In the genomic region with DNA sequence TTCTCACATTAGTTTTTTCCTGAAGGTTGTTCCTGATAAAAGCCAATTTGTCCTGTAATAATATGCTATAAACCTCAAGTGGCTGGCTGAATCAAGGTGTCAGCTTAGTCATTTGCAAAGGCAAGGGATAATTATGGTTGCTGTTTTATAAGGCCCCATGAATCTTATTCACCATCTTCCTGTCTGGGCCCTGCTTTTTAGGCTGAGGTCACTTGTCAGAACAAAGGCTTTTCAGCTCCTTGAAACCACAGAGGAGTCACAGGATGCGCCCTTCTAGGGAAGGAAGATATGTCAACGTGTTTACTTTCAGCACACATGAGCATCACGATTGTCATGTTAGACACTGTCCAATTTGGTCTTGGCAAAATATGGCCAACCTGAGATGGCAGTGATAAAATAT, we compare ENCODE assay signal across 21 cellular contexts.
DNase-seq lines count a peak whose midpoint lies in the region; ATAC-seq lines count a peak whose summit lies in the region.
"Had no signal": no experiment of that assay in that cellular context is flagged by ENCODE, and none has a peak within 500 bp of the region (broad histone marks: within the 10 kb centered on the region; RNA-seq: fewer than 3 reads in every experiment).

No MANE protein-coding gene starts in this region.

- no peak for ATAC-seq in naive thymus-derived CD8-positive, alpha-beta T cell
- ATAC-seq: heart right ventricle, Right ventricle myocardium inferior had no signal

- no peak overlapping the region for H3K4me3 ChIP-seq in BLaER1
- H3K4me3 ChIP-seq: colonic mucosa, heart right ventricle, left ventricle myocardium inferior, sigmoid colon had no signal

- H3K36me3 ChIP-seq in BLaER1: peaks cover 11% of the 10 kb centered on the region

- peak overlapping the region; percentile 10; the same call in 1 of the 2 replicates for H3K27ac ChIP-seq in BLaER1
- H3K27ac ChIP-seq: colonic mucosa, HL-60, left ventricle myocardium inferior, sigmoid colon had no signal

- H3K4me3 Mint-ChIP-seq in naive thymus-derived CD8-positive, alpha-beta T cell: no peak overlapping the region
- H3K4me3 Mint-ChIP-seq: brain; CD8-positive, alpha-beta memory T cell; endodermal cell; stimulated activated memory B cell treated with anti-CD40 and anti-IgM and Interleukin-4, amounts not matched to agents 10 μg/mL and 1 μg/mL and 100 μg/mL, for 72 hours had no signal

- H3K9me3 Mint-ChIP-seq in naive thymus-derived CD8-positive, alpha-beta T cell: no peaks in the 10 kb centered on the region
- H3K9me3 Mint-ChIP-seq: brain; CD8-positive, alpha-beta memory T cell; endodermal cell; stimulated activated memory B cell treated with anti-CD40 and anti-IgM and Interleukin-4, amounts not matched to agents 10 μg/mL and 1 μg/mL and 100 μg/mL, for 72 hours had no signal

- POLR2A ChIA-PET in naive thymus-derived CD8-positive, alpha-beta T cell (lab: Charles Lee): no interaction called here

- 0 out of 2 replicates have a peak, but pooled peaks cover 3% of the 10 kb centered on the region for H3K9me3 ChIP-seq in BLaER1
- H3K9me3 ChIP-seq: colonic mucosa, heart right ventricle, left ventricle myocardium inferior, sigmoid colon had no signal

- peak overlapping the region; percentile 69 for H3K4me2 ChIP-seq in BLaER1

- H3K27me3 ChIP-seq in BLaER1: no peaks in the 10 kb centered on the region
- H3K27me3 ChIP-seq: colonic mucosa, heart right ventricle, sigmoid colon had no signal

- H3K27ac Mint-ChIP-seq in naive thymus-derived CD8-positive, alpha-beta T cell: no peak overlapping the region
- H3K27ac Mint-ChIP-seq: brain, endodermal cell had no signal

- peaks cover 0 to 14% (median 3%) of the 10 kb centered on the region in 5 donors for H3K27me3 Mint-ChIP-seq in naive thymus-derived CD8-positive, alpha-beta T cell
- H3K27me3 Mint-ChIP-seq: brain; stimulated activated memory B cell treated with anti-CD40 and anti-IgM and Interleukin-4, amounts not matched to agents 10 μg/mL and 1 μg/mL and 100 μg/mL, for 72 hours had no signal

- H3K9ac ChIP-seq in BLaER1: no peak overlapping the region

- no peaks in the 10 kb centered on the region for H3K36me3 Mint-ChIP-seq in naive thymus-derived CD8-positive, alpha-beta T cell
- H3K36me3 Mint-ChIP-seq: CD8-positive, alpha-beta memory T cell; stimulated activated memory B cell treated with anti-CD40 and anti-IgM and Interleukin-4, amounts not matched to agents 10 μg/mL and 1 μg/mL and 100 μg/mL, for 72 hours had no signal

- peaks cover 0 to 2% (median 0%) of the 10 kb centered on the region in 4 donors for H3K4me1 Mint-ChIP-seq in naive thymus-derived CD8-positive, alpha-beta T cell
- H3K4me1 Mint-ChIP-seq: brain had no signal

- no peaks in the 10 kb centered on the region for H4K20me1 ChIP-seq in BLaER1

- peaks cover 37% of the 10 kb centered on the region for H3K4me1 ChIP-seq in BLaER1
- H3K4me1 ChIP-seq: colonic mucosa, sigmoid colon had no signal

- DNase-seq in ELR (ENCODE audit: low read depth) (peak; percentile 33), NCI-H2227 (lab: John Stamatoyannopoulos, UW; ENCODE audit: unreplicated experiment) (peak; percentile 80), dermis blood vessel endothelial cell (peak; percentile 51), T-helper 9 cell (no peak), LoVo (ENCODE audit: low spot score) (no peak), SW 1271 (lab: John Stamatoyannopoulos, UW) (no peak)
- no peak for DNase-seq in naive thymus-derived CD8-positive, alpha-beta T cell
- DNase-seq: CD8-positive, alpha-beta memory T cell; colonic mucosa; endodermal cell; heart right ventricle; left ventricle myocardium inferior; midbrain; NCI-H187 treated with DMSO at 0.1 percent for 48 hours; NCI-H510A treated with DMSO at 0.1 percent for 48 hours; sigmoid colon had no signal

Comparison
In these comparisons a context has a peak if more than half of its experiments do, and no peak if none do; other contexts are left out.
1. DNase-seq: peak in ELR (single experiment), NCI-H2227 (single experiment) and dermis blood vessel endothelial cell (single experiment); none in T-helper 9 cell (single experiment), LoVo (single experiment), naive thymus-derived CD8-positive, alpha-beta T cell (0 of 10) and SW 1271 (0 of 2).